1 cellular context compared by ENCODE assay signal in the genomic region with DNA sequence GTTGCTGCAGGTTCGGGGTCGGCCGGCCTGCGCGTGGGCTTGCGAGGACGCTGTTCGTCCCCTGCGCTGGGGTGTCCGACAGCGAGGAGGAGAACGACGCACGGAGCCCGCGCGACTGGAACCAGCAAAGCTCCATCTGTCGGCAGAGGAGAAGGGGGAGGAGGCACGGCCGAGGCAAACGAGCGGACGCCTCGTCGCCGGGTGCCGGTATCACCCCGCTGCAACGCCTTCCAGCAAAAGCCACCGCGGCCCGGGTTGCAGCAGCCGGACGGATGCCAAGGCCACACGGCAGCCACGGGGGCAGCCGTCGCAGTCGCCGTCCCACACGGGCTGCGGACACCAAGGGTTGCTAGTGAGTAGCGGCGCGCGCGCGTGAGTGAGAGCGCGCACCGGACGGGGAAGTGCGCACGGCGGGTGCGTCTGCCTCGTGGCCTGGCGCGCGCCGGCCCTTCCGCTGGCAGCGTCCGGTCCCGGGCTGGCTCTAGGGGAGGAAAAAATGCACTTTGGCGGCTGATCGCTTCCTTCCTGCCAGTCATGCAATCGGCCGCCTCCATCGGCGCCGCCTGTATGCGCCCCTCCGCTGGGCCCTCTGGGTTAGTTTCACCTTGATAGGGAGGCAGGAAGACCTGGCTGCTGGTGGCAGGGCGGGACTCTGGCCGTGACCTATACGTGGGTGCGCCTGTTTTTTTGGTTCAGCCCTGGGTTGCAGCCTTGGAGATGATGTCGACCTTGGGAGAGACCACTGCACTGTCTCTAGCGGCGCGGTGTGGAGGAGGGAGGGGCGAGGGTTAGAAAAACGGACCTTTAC.
TF ChIP-seq lines count a peak whose summit lies in the region.

No MANE protein-coding gene starts in this region.

TF ChIP-seq in HepG2, 621 proteins besides CTCF, POLR2A, EP300 and RAD21 (continued from another document and continues in another):
- TF ChIP-seq, protein P1, sequence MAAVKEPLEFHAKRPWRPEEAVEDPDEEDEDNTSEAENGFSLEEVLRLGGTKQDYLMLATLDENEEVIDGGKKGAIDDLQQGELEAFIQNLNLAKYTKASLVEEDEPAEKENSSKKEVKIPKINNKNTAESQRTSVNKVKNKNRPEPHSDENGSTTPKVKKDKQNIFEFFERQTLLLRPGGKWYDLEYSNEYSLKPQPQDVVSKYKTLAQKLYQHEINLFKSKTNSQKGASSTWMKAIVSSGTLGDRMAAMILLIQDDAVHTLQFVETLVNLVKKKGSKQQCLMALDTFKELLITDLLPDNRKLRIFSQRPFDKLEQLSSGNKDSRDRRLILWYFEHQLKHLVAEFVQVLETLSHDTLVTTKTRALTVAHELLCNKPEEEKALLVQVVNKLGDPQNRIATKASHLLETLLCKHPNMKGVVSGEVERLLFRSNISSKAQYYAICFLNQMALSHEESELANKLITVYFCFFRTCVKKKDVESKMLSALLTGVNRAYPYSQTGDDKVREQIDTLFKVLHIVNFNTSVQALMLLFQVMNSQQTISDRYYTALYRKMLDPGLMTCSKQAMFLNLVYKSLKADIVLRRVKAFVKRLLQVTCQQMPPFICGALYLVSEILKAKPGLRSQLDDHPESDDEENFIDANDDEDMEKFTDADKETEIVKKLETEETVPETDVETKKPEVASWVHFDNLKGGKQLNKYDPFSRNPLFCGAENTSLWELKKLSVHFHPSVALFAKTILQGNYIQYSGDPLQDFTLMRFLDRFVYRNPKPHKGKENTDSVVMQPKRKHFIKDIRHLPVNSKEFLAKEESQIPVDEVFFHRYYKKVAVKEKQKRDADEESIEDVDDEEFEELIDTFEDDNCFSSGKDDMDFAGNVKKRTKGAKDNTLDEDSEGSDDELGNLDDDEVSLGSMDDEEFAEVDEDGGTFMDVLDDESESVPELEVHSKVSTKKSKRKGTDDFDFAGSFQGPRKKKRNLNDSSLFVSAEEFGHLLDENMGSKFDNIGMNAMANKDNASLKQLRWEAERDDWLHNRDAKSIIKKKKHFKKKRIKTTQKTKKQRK (IDR thresholded peaks at IDR 0.05; ENCODE audit: low read length): no peak
- TF ChIP-seq, protein P2, sequence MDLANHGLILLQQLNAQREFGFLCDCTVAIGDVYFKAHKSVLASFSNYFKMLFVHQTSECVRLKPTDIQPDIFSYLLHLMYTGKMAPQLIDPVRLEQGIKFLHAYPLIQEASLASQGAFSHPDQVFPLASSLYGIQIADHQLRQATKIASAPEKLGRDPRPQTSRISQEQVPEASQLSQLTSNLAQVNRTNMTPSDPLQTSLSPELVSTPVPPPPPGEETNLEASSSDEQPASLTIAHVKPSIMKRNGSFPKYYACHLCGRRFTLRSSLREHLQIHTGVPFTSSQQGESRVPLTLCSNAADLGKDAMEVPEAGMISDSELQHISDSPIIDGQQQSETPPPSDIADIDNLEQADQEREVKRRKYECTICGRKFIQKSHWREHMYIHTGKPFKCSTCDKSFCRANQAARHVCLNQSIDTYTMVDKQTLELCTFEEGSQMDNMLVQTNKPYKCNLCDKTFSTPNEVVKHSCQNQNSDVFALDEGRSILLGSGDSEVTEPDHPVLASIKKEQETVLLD (CRISPR knock-in tag; IDR thresholded peaks at IDR 0.05; ENCODE audit: low read depth): peak; percentile 44; the same call in 1 of the 2 replicates
- TF ChIP-seq, protein P3, sequence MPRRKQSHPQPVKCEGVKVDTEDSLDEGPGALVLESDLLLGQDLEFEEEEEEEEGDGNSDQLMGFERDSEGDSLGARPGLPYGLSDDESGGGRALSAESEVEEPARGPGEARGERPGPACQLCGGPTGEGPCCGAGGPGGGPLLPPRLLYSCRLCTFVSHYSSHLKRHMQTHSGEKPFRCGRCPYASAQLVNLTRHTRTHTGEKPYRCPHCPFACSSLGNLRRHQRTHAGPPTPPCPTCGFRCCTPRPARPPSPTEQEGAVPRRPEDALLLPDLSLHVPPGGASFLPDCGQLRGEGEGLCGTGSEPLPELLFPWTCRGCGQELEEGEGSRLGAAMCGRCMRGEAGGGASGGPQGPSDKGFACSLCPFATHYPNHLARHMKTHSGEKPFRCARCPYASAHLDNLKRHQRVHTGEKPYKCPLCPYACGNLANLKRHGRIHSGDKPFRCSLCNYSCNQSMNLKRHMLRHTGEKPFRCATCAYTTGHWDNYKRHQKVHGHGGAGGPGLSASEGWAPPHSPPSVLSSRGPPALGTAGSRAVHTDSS (CRISPR knock-in tag; conservative IDR thresholded peaks at IDR 0.05): no peak
- TF ChIP-seq, protein P4, sequence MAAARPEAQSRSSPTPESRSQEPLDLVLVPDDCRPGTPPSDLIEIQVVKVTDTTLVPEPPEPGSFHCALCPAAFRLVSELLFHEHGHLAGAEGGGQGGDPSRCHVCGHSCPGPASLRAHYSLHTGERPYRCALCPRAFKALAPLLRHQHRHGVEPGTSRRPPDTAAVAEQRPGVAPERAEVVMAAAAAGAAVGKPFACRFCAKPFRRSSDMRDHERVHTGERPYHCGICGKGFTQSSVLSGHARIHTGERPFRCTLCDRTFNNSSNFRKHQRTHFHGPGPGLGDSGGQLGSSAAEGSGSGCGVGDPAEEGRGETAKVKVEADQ (CRISPR knock-in tag; IDR thresholded peaks at IDR 0.05; ENCODE audit: borderline replicate concordance): peak; percentile 33; the same call in 1 of the 2 replicates
- TF ChIP-seq, protein P5, sequence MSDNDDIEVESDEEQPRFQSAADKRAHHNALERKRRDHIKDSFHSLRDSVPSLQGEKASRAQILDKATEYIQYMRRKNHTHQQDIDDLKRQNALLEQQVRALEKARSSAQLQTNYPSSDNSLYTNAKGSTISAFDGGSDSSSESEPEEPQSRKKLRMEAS (IDR thresholded peaks at IDR 0.05): peak; percentile 95
- TF ChIP-seq, protein P6, sequence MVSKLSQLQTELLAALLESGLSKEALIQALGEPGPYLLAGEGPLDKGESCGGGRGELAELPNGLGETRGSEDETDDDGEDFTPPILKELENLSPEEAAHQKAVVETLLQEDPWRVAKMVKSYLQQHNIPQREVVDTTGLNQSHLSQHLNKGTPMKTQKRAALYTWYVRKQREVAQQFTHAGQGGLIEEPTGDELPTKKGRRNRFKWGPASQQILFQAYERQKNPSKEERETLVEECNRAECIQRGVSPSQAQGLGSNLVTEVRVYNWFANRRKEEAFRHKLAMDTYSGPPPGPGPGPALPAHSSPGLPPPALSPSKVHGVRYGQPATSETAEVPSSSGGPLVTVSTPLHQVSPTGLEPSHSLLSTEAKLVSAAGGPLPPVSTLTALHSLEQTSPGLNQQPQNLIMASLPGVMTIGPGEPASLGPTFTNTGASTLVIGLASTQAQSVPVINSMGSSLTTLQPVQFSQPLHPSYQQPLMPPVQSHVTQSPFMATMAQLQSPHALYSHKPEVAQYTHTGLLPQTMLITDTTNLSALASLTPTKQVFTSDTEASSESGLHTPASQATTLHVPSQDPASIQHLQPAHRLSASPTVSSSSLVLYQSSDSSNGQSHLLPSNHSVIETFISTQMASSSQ (IDR thresholded peaks at IDR 0.05; ENCODE audit: low read depth): no peak
- TF ChIP-seq, protein P6 (CRISPR knock-in tag; IDR thresholded peaks at IDR 0.05; ENCODE audit: borderline replicate concordance): no peak; the same call in 1 of the 2 replicates
- TF ChIP-seq, protein P7, sequence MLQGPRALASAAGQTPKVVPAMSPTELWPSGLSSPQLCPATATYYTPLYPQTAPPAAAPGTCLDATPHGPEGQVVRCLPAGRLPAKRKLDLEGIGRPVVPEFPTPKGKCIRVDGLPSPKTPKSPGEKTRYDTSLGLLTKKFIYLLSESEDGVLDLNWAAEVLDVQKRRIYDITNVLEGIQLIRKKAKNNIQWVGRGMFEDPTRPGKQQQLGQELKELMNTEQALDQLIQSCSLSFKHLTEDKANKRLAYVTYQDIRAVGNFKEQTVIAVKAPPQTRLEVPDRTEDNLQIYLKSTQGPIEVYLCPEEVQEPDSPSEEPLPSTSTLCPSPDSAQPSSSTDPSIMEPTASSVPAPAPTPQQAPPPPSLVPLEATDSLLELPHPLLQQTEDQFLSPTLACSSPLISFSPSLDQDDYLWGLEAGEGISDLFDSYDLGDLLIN (CRISPR knock-in tag; IDR thresholded peaks at IDR 0.05; ENCODE audit: borderline replicate concordance): peak; percentile 63; the same call in 1 of the 2 replicates
- TF ChIP-seq ZNF234 (CRISPR knock-in tag; conservative IDR thresholded peaks at IDR 0.05): 0 out of 2 replicates have a peak, but pooled peaks have one; percentile 50
- TF ChIP-seq ZNF547 (CRISPR knock-in tag; IDR thresholded peaks at IDR 0.05): no peak; the same call in 1 of the 2 replicates
- TF ChIP-seq HNF4A (CRISPR knock-in tag; IDR thresholded peaks at IDR 0.05): no peak
- 0 out of 2 replicates have a peak, but pooled peaks have one; percentile 36 for TF ChIP-seq ZMYM2 (CRISPR knock-in tag; IDR thresholded peaks at IDR 0.05)
- no peak for TF ChIP-seq TEAD2 (CRISPR knock-in tag; IDR thresholded peaks at IDR 0.05)
- TF ChIP-seq POGZ (CRISPR knock-in tag; IDR thresholded peaks at IDR 0.05): peak; percentile 28; the same call in 1 of the 2 replicates
- TF ChIP-seq, protein P8, sequence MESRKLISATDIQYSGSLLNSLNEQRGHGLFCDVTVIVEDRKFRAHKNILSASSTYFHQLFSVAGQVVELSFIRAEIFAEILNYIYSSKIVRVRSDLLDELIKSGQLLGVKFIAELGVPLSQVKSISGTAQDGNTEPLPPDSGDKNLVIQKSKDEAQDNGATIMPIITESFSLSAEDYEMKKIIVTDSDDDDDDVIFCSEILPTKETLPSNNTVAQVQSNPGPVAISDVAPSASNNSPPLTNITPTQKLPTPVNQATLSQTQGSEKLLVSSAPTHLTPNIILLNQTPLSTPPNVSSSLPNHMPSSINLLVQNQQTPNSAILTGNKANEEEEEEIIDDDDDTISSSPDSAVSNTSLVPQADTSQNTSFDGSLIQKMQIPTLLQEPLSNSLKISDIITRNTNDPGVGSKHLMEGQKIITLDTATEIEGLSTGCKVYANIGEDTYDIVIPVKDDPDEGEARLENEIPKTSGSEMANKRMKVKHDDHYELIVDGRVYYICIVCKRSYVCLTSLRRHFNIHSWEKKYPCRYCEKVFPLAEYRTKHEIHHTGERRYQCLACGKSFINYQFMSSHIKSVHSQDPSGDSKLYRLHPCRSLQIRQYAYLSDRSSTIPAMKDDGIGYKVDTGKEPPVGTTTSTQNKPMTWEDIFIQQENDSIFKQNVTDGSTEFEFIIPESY (CRISPR knock-in tag; IDR thresholded peaks at IDR 0.05): no peak
- TF ChIP-seq, protein P9, sequence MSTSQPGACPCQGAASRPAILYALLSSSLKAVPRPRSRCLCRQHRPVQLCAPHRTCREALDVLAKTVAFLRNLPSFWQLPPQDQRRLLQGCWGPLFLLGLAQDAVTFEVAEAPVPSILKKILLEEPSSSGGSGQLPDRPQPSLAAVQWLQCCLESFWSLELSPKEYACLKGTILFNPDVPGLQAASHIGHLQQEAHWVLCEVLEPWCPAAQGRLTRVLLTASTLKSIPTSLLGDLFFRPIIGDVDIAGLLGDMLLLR (CRISPR knock-in tag; IDR thresholded peaks at IDR 0.05): peak; percentile 54; the same call in 1 of the 2 replicates
- no peak for TF ChIP-seq TBP (CRISPR knock-in tag; IDR thresholded peaks at IDR 0.05)
- TF ChIP-seq U2AF1 (optimal IDR thresholded peaks at IDR 0.05; ENCODE audit: low read depth, low read length): peak; percentile 74
- TF ChIP-seq RELA (CRISPR knock-in tag; IDR thresholded peaks at IDR 0.05): no peak
- no peak for TF ChIP-seq ZNF354B (CRISPR knock-in tag; IDR thresholded peaks at IDR 0.05)
- no peak for TF ChIP-seq ZFP37 (CRISPR knock-in tag; IDR thresholded peaks at IDR 0.05; ENCODE audit: borderline replicate concordance)
- TF ChIP-seq NR2C2 (CRISPR knock-in tag; IDR thresholded peaks at IDR 0.05; ENCODE audit: borderline replicate concordance): peak; percentile 42; the same call in 1 of the 2 replicates
- no peak for TF ChIP-seq ARNTL (CRISPR knock-in tag; IDR thresholded peaks at IDR 0.05)
- TF ChIP-seq ZNF326 (CRISPR knock-in tag; IDR thresholded peaks at IDR 0.05; ENCODE audit: borderline replicate concordance): no peak
- TF ChIP-seq ZSCAN12 (CRISPR knock-in tag; IDR thresholded peaks at IDR 0.05): 0 out of 2 replicates have a peak, but pooled peaks have one; percentile 58
- TF ChIP-seq MAFG (CRISPR knock-in tag; IDR thresholded peaks at IDR 0.05): no peak
- peak; percentile 93 for TF ChIP-seq ZSCAN25 (CRISPR knock-in tag; IDR thresholded peaks at IDR 0.05)
- TF ChIP-seq GATAD2A (CRISPR knock-in tag; IDR thresholded peaks at IDR 0.05): no peak
- TF ChIP-seq RORA (CRISPR knock-in tag; IDR thresholded peaks at IDR 0.05): no peak
- TF ChIP-seq, protein P10, sequence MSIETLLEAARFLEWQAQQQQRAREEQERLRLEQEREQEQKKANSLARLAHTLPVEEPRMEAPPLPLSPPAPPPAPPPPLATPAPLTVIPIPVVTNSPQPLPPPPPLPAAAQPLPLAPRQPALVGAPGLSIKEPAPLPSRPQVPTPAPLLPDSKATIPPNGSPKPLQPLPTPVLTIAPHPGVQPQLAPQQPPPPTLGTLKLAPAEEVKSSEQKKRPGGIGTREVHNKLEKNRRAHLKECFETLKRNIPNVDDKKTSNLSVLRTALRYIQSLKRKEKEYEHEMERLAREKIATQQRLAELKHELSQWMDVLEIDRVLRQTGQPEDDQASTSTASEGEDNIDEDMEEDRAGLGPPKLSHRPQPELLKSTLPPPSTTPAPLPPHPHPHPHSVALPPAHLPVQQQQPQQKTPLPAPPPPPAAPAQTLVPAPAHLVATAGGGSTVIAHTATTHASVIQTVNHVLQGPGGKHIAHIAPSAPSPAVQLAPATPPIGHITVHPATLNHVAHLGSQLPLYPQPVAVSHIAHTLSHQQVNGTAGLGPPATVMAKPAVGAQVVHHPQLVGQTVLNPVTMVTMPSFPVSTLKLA (IDR thresholded peaks at IDR 0.05): no peak
- no peak for TF ChIP-seq KDM6A (CRISPR knock-in tag; IDR thresholded peaks at IDR 0.05; ENCODE audit: low read depth)
- no peak for TF ChIP-seq WIZ (CRISPR knock-in tag; IDR thresholded peaks at IDR 0.05)
- no peak for TF ChIP-seq ZNF879 (CRISPR knock-in tag; IDR thresholded peaks at IDR 0.05)
- TF ChIP-seq, protein P11, sequence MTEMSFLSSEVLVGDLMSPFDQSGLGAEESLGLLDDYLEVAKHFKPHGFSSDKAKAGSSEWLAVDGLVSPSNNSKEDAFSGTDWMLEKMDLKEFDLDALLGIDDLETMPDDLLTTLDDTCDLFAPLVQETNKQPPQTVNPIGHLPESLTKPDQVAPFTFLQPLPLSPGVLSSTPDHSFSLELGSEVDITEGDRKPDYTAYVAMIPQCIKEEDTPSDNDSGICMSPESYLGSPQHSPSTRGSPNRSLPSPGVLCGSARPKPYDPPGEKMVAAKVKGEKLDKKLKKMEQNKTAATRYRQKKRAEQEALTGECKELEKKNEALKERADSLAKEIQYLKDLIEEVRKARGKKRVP (CRISPR knock-in tag; IDR thresholded peaks at IDR 0.05): peak in 1 of 2 experiments; percentile 42; a peak in 1 of 4 replicates
- TF ChIP-seq SPEN (CRISPR knock-in tag; IDR thresholded peaks at IDR 0.05; ENCODE audit: low read depth): peak; percentile 63
- TF ChIP-seq ATF7-NPFF (CRISPR knock-in tag; IDR thresholded peaks at IDR 0.05; ENCODE audit: low read depth): 0 out of 2 replicates have a peak, but pooled peaks have one; percentile 16
- peak; percentile 76 for TF ChIP-seq ETV5 (CRISPR knock-in tag; IDR thresholded peaks at IDR 0.05; ENCODE audit: borderline replicate concordance)
